ENCODE assay signal across 1 cellular context in genomic region chr10:125083576-125083920, GRCh38.
TF ChIP-seq lines count a peak whose summit lies in the region.

No MANE protein-coding gene starts in this region.

TF ChIP-seq in H1, 55 proteins besides CTCF, POLR2A, EP300 and RAD21 (continued from another document):
- TF ChIP-seq SUZ12 (IDR thresholded peaks at IDR 0.05; ENCODE audit: low read length) (no peak), CREB1 (IDR thresholded peaks at IDR 0.05) (no peak), ASH2L (IDR thresholded peaks at IDR 0.05; ENCODE audit: low read length) (no peak), CEBPB (IDR thresholded peaks at IDR 0.05; ENCODE audit: low read depth, low read length) (no peak), CHD1 (IDR thresholded peaks at IDR 0.05; ENCODE audit: low read depth, low read length) (no peak), YY1 (IDR thresholded peaks at IDR 0.05; ENCODE audit: low read depth, low read length) (no peak), TAF7 (optimal IDR thresholded peaks at IDR 0.05; ENCODE audit: borderline replicate concordance, low read depth, low read length) (no peak)
